In genomic region chr12:107091381-107091780, GRCh38 we compare ENCODE assay signal across 10 cellular contexts. TPM values are rescaled to one million over a fixed set of nuclear protein-coding genes. Genes with fewer than 3 reads are reported as not detected.
DNase-seq lines count a peak whose midpoint lies in the region; ATAC-seq and TF ChIP-seq lines count a peak whose summit lies in the region.
"Had no signal": no experiment of that assay in that cellular context is flagged by ENCODE, and none has a peak within 500 bp of the region (broad histone marks: within the 10 kb centered on the region; RNA-seq: fewer than 3 reads in every experiment).

No MANE protein-coding gene starts in this region.

- intact Hi-C loops in esophagus muscularis mucosa (cut with DNase I) = loop anchor here (5.0 kb wide), 2 partner anchors 59 to 134 kb away; partner anchors contain the start of gene TMEM263
- intact Hi-C loops in psoas muscle (cut with DNase I) = loop anchor here in 1 of 2 donors (5.0 to 10.0 kb wide), 2 partner anchors 59 to 137 kb away; partner anchors contain the start of gene TMEM263
- intact Hi-C loops in activated naive CD4-positive, alpha-beta T cell treated with anti-CD3 and anti-CD28 coated beads for 36 hours (cut with micrococcal nuclease) = no loop called here

- H3K4me3 Mint-ChIP-seq in immature natural killer cell = no peak overlapping the region
- H3K4me3 Mint-ChIP-seq in activated naive CD4-positive, alpha-beta T cell treated with anti-CD3 and anti-CD28 coated beads for 36 hours = no peak overlapping the region
- H3K4me3 Mint-ChIP-seq: dendritic cell treated with granulocyte-macrophage colony-stimulating factor and Interleukin-4, amounts not matched to agents 40 ng/mL and 50 ng/mL, for 4 days had no signal

- 15% methylated on average over 4 of the region's 4 CpGs for WGBS in esophagus muscularis mucosa
- WGBS in psoas muscle, 3 donors = 11 to 24% (median 18%) methylated on average over 4 of the region's 4 CpGs

- H3K4me1 ChIP-seq in esophagus muscularis mucosa = peaks cover 18 to 51% (median 39%) of the 10 kb centered on the region in 4 donors
- H3K4me1 ChIP-seq in psoas muscle = peaks cover 21% of the 10 kb centered on the region

- H3K9me3 ChIP-seq in esophagus muscularis mucosa = no peaks in the 10 kb centered on the region
- no peaks in the 10 kb centered on the region for H3K9me3 ChIP-seq in psoas muscle

- TF ChIP-seq POLR2A in esophagus muscularis mucosa (IDR thresholded peaks at IDR 0.05; ENCODE audit: low read depth) (no peak), GM18505 (IDR thresholded peaks at IDR 0.05; ENCODE audit: borderline replicate concordance, extremely low read depth, insufficient read depth, insufficient read length) (no peak)

- H3K27me3 Mint-ChIP-seq in immature natural killer cell (ENCODE audit: low read depth in 3 of 3) = peaks cover 6 to 19% (median 9%) of the 10 kb centered on the region in 3 donors
- no peaks in the 10 kb centered on the region for H3K27me3 Mint-ChIP-seq in activated naive CD4-positive, alpha-beta T cell treated with anti-CD3 and anti-CD28 coated beads for 36 hours (ENCODE audit: low read depth)
- H3K27me3 Mint-ChIP-seq: dendritic cell treated with granulocyte-macrophage colony-stimulating factor and Interleukin-4, amounts not matched to agents 40 ng/mL and 50 ng/mL, for 4 days had no signal

- H3K36me3 ChIP-seq in esophagus muscularis mucosa (no peaks in the 10 kb centered on the region), psoas muscle (ENCODE audit: insufficient read depth in 1 of 2, low read depth in 1 of 2) (no peaks in the 10 kb centered on the region)

- peak; percentile 75 for DNase-seq in ELR (ENCODE audit: low read depth)
- DNase-seq in NCI-H446 treated with DMSO at 0.1 percent for 48 hours (lab: John Stamatoyannopoulos, UW) = peak; percentile 45
- DNase-seq in esophagus muscularis mucosa (ENCODE audit: extremely low spot score) = peak; percentile 70
- DNase-seq in psoas muscle = no peak
- no peak for DNase-seq in immature natural killer cell
- no peak for DNase-seq in superior temporal gyrus (ENCODE audit: extremely low spot score)
- no peak for DNase-seq in activated naive CD4-positive, alpha-beta T cell treated with anti-CD3 and anti-CD28 coated beads for 36 hours
- DNase-seq: stimulated activated CD4-positive, alpha-beta T cell treated with anti-CD3 and anti-CD28 coated beads, Interleukin-2, amount 100 ng/mL, for 48 hours had no signal

- H3K4me1 Mint-ChIP-seq in immature natural killer cell = peaks cover 15 to 38% of the 10 kb centered on the region in 2 donors
- peaks cover 15% of the 10 kb centered on the region for H3K4me1 Mint-ChIP-seq in activated naive CD4-positive, alpha-beta T cell treated with anti-CD3 and anti-CD28 coated beads for 36 hours (ENCODE audit: low read depth)

- ATAC-seq in psoas muscle (no peak), GM18505 (IDR thresholded peaks at IDR 0.05; ENCODE audit: unreplicated experiment) (no peak)

- H3K9me3 Mint-ChIP-seq in immature natural killer cell = no peaks in the 10 kb centered on the region
- no peaks in the 10 kb centered on the region for H3K9me3 Mint-ChIP-seq in activated naive CD4-positive, alpha-beta T cell treated with anti-CD3 and anti-CD28 coated beads for 36 hours

- H3K27ac ChIP-seq in esophagus muscularis mucosa (replicated peaks in 1 of 4) (peak overlapping the region; percentile 97 to 100 (median 98)), psoas muscle (peak overlapping the region; percentile 98)

- no peak overlapping the region for H3K27ac Mint-ChIP-seq in immature natural killer cell
- H3K27ac Mint-ChIP-seq in activated naive CD4-positive, alpha-beta T cell treated with anti-CD3 and anti-CD28 coated beads for 36 hours = no peak overlapping the region
- H3K27ac Mint-ChIP-seq: dendritic cell treated with granulocyte-macrophage colony-stimulating factor and Interleukin-4, amounts not matched to agents 40 ng/mL and 50 ng/mL, for 4 days had no signal

- peaks cover 0 to 3% (median 0%) of the 10 kb centered on the region in 3 donors for H3K36me3 Mint-ChIP-seq in immature natural killer cell
- H3K36me3 Mint-ChIP-seq in activated naive CD4-positive, alpha-beta T cell treated with anti-CD3 and anti-CD28 coated beads for 36 hours (ENCODE audit: low read depth) = peaks cover 9% of the 10 kb centered on the region

- TF ChIP-seq CTCF in esophagus muscularis mucosa (IDR thresholded peaks at IDR 0.05) = no peak
- TF ChIP-seq CTCF in psoas muscle (IDR thresholded peaks at IDR 0.05) = no peak

- CTCF ChIA-PET in activated naive CD4-positive, alpha-beta T cell treated with anti-CD3 and anti-CD28 coated beads for 36 hours (lab: Charles Lee) = interaction anchor here (0.7 to 3.6 kb wide), 6 partner anchors 11 to 200 kb away, joined by 3 to 22 read pairs (median 7); no protein-coding TSS in a partner anchor

- peak overlapping the region; percentile 80 to 93 (median 89) for H3K4me3 ChIP-seq in esophagus muscularis mucosa
- peak overlapping the region; percentile 96 for H3K4me3 ChIP-seq in psoas muscle

- H3K27me3 ChIP-seq in esophagus muscularis mucosa (no peaks in the 10 kb centered on the region), psoas muscle (ENCODE audit: insufficient read depth in 3 of 3, low read length in 2 of 3) (no peaks in the 10 kb centered on the region)

- no peak for TF ChIP-seq EP300 in esophagus muscularis mucosa (IDR thresholded peaks at IDR 0.05)

RNA-seq across cellular contexts. Expression of gene CRY1, which starts 2.0 kb away (rescaled TPM):
- total RNA-seq in esophagus muscularis mucosa (10 to 100 TPM; 29.1 to 42.9 (median 34.9) TPM), psoas muscle (10 to 100 TPM; 10.2 to 18.8 (median 12.9) TPM)
- polyA plus RNA-seq in psoas muscle (10 to 100 TPM in 1 of 3 donors, 1 to 10 TPM in 2; 8.8 to 23.3 (median 9.3) TPM), immature natural killer cell (10 to 100 TPM; 37.1 to 39.8 (median 39.3) TPM)
- total RNA-seq in activated naive CD4-positive, alpha-beta T cell treated with anti-CD3 and anti-CD28 coated beads for 36 hours = 10 to 100 TPM; 15.2 to 17.5 TPM

Comparison
In these comparisons a context has a peak if more than half of its experiments do, and no peak if none do; other contexts are left out.
1. DNase-seq: peak in ELR (single experiment), NCI-H446 treated with DMSO at 0.1 percent for 48 hours (single experiment) and esophagus muscularis mucosa (single experiment); none in psoas muscle (0 of 2), immature natural killer cell (0 of 3), superior temporal gyrus (single experiment) and activated naive CD4-positive, alpha-beta T cell treated with anti-CD3 and anti-CD28 coated beads for 36 hours (single experiment).